Comparison of ENCODE assay signal across 21 cellular contexts in the genomic region with DNA sequence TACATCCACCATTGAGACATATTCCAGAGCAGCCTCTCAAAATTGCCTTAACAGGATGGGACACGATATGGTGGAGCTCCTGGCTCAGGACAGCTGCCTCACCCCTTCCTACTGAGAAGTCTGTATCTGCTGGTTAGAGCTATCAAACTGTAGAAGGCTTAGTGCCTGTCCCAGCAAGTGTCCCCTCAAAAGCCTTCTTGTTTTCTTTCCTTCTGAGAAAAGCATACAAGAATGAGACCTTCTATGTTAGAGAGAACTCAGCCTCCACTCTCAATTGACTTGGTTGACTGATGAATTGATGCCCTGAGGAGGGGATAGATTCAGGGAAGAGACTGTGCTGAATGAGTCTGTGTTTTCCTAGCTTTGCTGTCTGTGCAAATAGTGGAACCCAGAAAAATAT.
"Had no signal": no experiment of that assay in that cellular context is flagged by ENCODE, and none has a peak within 500 bp of the region (broad histone marks: within the 10 kb centered on the region; RNA-seq: fewer than 3 reads in every experiment).

No MANE protein-coding gene starts in this region.

- DNase-seq: stimulated activated CD4-positive, alpha-beta T cell treated with anti-CD3 and anti-CD28 coated beads, Interleukin-2, amount 100 ng/mL, for 48 hours; stimulated activated CD4-positive, alpha-beta T cell treated with anti-CD3 and anti-CD28 coated beads, Interleukin-4, amount 100 ng/mL, for 1 hour; stimulated activated CD4-positive, alpha-beta T cell treated with anti-CD3 and anti-CD28 coated beads, Interleukin-4, amount 100 ng/mL, for 4 hours; stimulated activated CD8-positive, alpha-beta memory T cell treated with anti-CD3 and anti-CD28 coated beads, Interleukin-4, amount 100 ng/mL, for 48 hours; stimulated activated naive B cell treated with anti-CD40 and anti-IgM and Interleukin-4, amounts not matched to agents 10 μg/mL and 1 μg/mL and 100 μg/mL, for 72 hours; stimulated activated naive CD4-positive, alpha-beta T cell; stimulated activated naive CD4-positive, alpha-beta T cell treated with Interleukin-2 at 50 U/mL for 16 hours; stimulated activated naive CD8-positive, alpha-beta T cell treated with anti-CD3 and anti-CD28 coated beads, Interleukin-15, amount 100 ng/mL, for 72 hours; stimulated activated naive CD8-positive, alpha-beta T cell treated with anti-CD3 and anti-CD28 coated beads, Interleukin-15, Interleukin-2, amounts not matched to agents 100 U/mL and 50 U/mL, for 24 hours; stomach; substantia nigra; testis; thyroid gland; tibial artery; transverse colon; trophoblast cell; upper lobe of left lung; upper lobe of right lung; uterus had no signal

- ATAC-seq: stimulated activated effector memory CD8-positive, alpha-beta T cell treated with anti-CD3 and anti-CD28 coated beads, Interleukin-12 subunit alpha, Interleukin-12 subunit beta, amount 100 ng/mL, for 72 hours; stimulated activated memory B cell treated with anti-CD40 and anti-IgM and Interleukin-4, amounts not matched to agents 10 μg/mL and 1 μg/mL and 100 μg/mL, for 72 hours; stimulated activated naive B cell treated with anti-CD40 and anti-IgM and Interleukin-4, amounts not matched to agents 10 μg/mL and 1 μg/mL and 100 μg/mL, for 72 hours; stimulated activated naive CD8-positive, alpha-beta T cell treated with anti-CD3 and anti-CD28 coated beads, Interleukin-15, amount 100 ng/mL, for 72 hours; stimulated activated naive CD8-positive, alpha-beta T cell treated with anti-CD3 and anti-CD28 coated beads, Interleukin-15, Interleukin-2, amounts not matched to agents 100 U/mL and 50 U/mL, for 24 hours; upper lobe of right lung had no signal
